In the genomic region with DNA sequence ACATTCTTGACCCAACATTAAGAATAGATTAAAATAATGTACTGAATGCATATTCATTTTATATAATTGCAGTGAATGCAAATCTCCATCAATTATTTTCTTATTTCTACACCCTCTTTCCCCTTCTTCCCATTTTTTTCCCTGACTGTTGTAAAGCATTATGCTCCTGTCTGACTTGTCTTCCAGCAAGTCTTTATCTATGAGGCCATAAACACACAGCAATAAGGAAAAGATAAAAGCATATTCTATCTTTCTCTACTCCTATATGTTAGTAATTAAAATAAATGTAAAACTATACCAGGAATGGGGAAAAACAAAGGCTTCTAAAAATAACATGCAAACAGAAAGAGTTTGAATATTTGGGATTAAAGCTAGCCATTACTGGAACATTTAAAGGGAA, we compare ENCODE assay signal across 20 cellular contexts.
DNase-seq lines count a peak whose midpoint lies in the region; ATAC-seq and TF ChIP-seq lines count a peak whose summit lies in the region.
"Had no signal": no experiment of that assay in that cellular context is flagged by ENCODE, and none has a peak within 500 bp of the region (broad histone marks: within the 10 kb centered on the region; RNA-seq: fewer than 3 reads in every experiment).

No MANE protein-coding gene starts in this region.

- H3K9ac ChIP-seq in colonic mucosa (ENCODE audit: low read depth in 2 of 2, low read length in 2 of 2) (no peak overlapping the region), smooth muscle cell (ENCODE audit: low read depth) (no peak overlapping the region)
- H3K9ac ChIP-seq: BLaER1 treated with 17β-estradiol and CSF1 and Interleukin-3, amounts not matched to agents 10 nM and 100 nM; GM23248 had no signal

- DNase-seq in colonic mucosa, result no peak
- no peak for DNase-seq in mucosa of descending colon
- no peak for DNase-seq in smooth muscle cell (lab: John Stamatoyannopoulos, UW; ENCODE audit: unreplicated experiment)
- no peak for DNase-seq in HuH-7 (ENCODE audit: low spot score)
- no peak for DNase-seq in DMS53 treated with DMSO at 0.1 percent for 48 hours (lab: John Stamatoyannopoulos, UW; ENCODE audit: unreplicated experiment)
- DNase-seq in cerebellar nuclear complex (lab: John Stamatoyannopoulos, UW), result no peak
- DNase-seq: 8988T; ACHN; AML-193; BE2C; CD4-positive, alpha-beta T cell; CD8-positive, alpha-beta memory T cell; DMS 273 treated with DMSO at 0.1 percent for 48 hours; DMS79 treated with DMSO at 0.1 percent for 48 hours; GF-D8; GM23248; H7; HCEC 1CT had no signal

- H3K27ac ChIP-seq in colonic mucosa (peak overlapping the region; percentile 35), smooth muscle cell (ENCODE audit: low read depth) (no peak overlapping the region)
- H3K27ac ChIP-seq: A549; BLaER1 treated with 17β-estradiol and CSF1 and Interleukin-3, amounts not matched to agents 10 nM and 100 nM; GM23248 had no signal

- H3K4me3 ChIP-seq in colonic mucosa, result no peak overlapping the region
- H3K4me3 ChIP-seq in mucosa of descending colon, result no peak overlapping the region
- no peak overlapping the region for H3K4me3 ChIP-seq in smooth muscle cell
- H3K4me3 ChIP-seq: A549; BLaER1 treated with 17β-estradiol and CSF1 and Interleukin-3, amounts not matched to agents 10 nM and 100 nM; GM23248 had no signal

- intact Hi-C loops in colonic mucosa (cut with DNase I), result no loop called here
- intact Hi-C loops in mucosa of descending colon (cut with DNase I, micrococcal nuclease), result no loop called here

- H3K4me1 ChIP-seq in colonic mucosa, result no peaks in the 10 kb centered on the region
- peaks cover 4% of the 10 kb centered on the region for H3K4me1 ChIP-seq in mucosa of descending colon (ENCODE audit: low read depth)
- H3K4me1 ChIP-seq in smooth muscle cell (ENCODE audit: low read depth), result peaks cover 8% of the 10 kb centered on the region
- H3K4me1 ChIP-seq: A549; BE2C; BLaER1 treated with 17β-estradiol and CSF1 and Interleukin-3, amounts not matched to agents 10 nM and 100 nM had no signal

- no peak overlapping the region for H2AFZ ChIP-seq in smooth muscle cell (ENCODE audit: low read depth)
- H2AFZ ChIP-seq: GM23248 had no signal

- peak; percentile 80 for ATAC-seq in mucosa of descending colon
- ATAC-seq: A549 had no signal

- no peaks in the 10 kb centered on the region for H4K20me1 ChIP-seq in smooth muscle cell (ENCODE audit: low read depth)
- H4K20me1 ChIP-seq: BLaER1 treated with 17β-estradiol and CSF1 and Interleukin-3, amounts not matched to agents 10 nM and 100 nM had no signal

- no peak for TF ChIP-seq CTCF in colonic mucosa (IDR thresholded peaks at IDR 0.05)
- no peak for TF ChIP-seq CTCF in mucosa of descending colon (IDR thresholded peaks at IDR 0.05)
- TF ChIP-seq CTCF in smooth muscle cell (IDR thresholded peaks at IDR 0.05; ENCODE audit: borderline replicate concordance, insufficient read depth, poor library complexity, severe bottlenecking), result no peak

- H3K79me2 ChIP-seq in smooth muscle cell (ENCODE audit: low read depth), result no peaks in the 10 kb centered on the region

- H3K36me3 ChIP-seq in colonic mucosa (no peaks in the 10 kb centered on the region), mucosa of descending colon (ENCODE audit: low read depth) (no peaks in the 10 kb centered on the region), smooth muscle cell (ENCODE audit: low read depth) (no peaks in the 10 kb centered on the region)
- H3K36me3 ChIP-seq: BE2C; BLaER1 treated with 17β-estradiol and CSF1 and Interleukin-3, amounts not matched to agents 10 nM and 100 nM had no signal

- no peaks in the 10 kb centered on the region for H3K9me3 ChIP-seq in colonic mucosa
- H3K9me3 ChIP-seq in mucosa of descending colon, result peaks cover 2% of the 10 kb centered on the region
- H3K9me3 ChIP-seq in smooth muscle cell (replicated peaks; ENCODE audit: low read depth), result no peaks in the 10 kb centered on the region
- H3K9me3 ChIP-seq: A549, BE2C had no signal

- H3K4me2 ChIP-seq in smooth muscle cell, result peak overlapping the region; percentile 57
- H3K4me2 ChIP-seq: A549; BLaER1 treated with 17β-estradiol and CSF1 and Interleukin-3, amounts not matched to agents 10 nM and 100 nM had no signal

- H3K27me3 ChIP-seq in colonic mucosa (no peaks in the 10 kb centered on the region), smooth muscle cell (ENCODE audit: low read depth) (no peaks in the 10 kb centered on the region)
- H3K27me3 ChIP-seq: BE2C; BLaER1 treated with 17β-estradiol and CSF1 and Interleukin-3, amounts not matched to agents 10 nM and 100 nM had no signal

- no peaks in the 10 kb centered on the region for H3F3A ChIP-seq in smooth muscle cell (ENCODE audit: low read depth)
